ENCODE assay signal across 1 cellular context in the genomic region with DNA sequence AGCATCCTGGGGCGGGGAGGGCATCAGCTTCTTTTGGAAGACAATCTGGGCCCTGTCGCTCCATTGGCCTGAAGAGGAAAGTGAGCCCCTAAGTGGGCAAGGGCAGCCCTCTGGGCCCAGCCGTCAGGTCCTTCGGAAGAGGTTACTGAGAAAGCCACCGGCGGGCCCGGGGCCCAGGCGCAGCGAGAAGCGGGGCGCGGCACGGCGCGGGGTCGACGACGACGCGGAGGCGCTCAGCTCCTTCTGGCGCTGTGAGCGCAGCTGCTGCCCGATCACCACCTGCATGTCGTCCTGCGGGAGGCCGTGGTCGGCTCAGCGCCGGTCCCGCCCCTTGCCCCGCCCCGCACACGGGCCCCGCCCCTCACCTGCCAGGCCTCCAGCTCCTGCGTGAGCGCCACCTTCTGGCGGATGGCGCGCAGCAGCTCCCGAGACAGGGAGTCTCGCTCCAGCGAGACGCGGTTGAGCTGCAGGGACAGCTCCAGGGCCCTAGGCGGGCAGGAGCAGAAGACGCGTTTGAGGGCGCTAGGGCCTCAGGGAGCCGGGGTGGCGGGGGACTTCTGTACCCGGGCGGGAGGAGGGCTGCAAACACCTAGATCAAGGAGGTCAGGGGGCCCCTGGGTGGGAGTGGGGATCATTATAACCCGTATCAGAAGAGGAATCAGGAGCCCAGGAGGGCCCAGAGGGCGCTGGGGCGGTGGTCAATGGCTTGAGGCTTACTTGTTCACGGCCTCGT.
TF ChIP-seq lines count a peak whose summit lies in the region.

No MANE protein-coding gene starts in this region.

TF ChIP-seq in IMR-90, 13 proteins besides CTCF, POLR2A, EP300 and RAD21:
- TF ChIP-seq SMC3 (IDR thresholded peaks at IDR 0.05; ENCODE audit: low read depth, low read length) (0 out of 2 replicates have a peak, but pooled peaks have one; percentile 22), BHLHE40 (IDR thresholded peaks at IDR 0.05; ENCODE audit: low read depth, low read length) (no peak), RCOR1 (IDR thresholded peaks at IDR 0.05; ENCODE audit: insufficient replicate concordance, low read length) (no peak)
